Comparison of ENCODE assay signal across 1 cellular context in the genomic region with DNA sequence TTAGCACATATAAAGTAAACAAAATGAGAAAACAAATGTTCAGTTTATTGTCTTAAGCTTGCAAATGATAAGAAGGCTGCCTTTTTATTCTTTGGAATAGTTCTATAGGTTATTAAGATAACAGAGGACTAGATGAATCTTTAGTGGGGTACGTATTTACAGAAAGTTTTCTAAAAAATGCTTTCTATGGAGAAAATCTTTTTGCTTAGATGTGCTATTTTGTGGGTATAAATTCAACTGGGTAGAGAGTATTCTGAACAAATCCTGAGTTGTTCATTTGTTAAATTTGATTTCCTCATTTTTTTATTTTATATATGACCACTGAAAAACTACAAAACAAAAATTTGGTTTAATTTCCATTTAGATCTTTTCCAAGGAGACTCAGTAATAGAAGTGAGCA.
A peak's percentile ranks its signal among the peaks of the same experiment; 100 is the strongest.
TF ChIP-seq lines count a peak whose summit lies in the region.

No MANE protein-coding gene starts in this region.

TF ChIP-seq in HepG2, 621 proteins besides CTCF, POLR2A, EP300 and RAD21 (continued from another document):
- peak; percentile 10 to 62; a peak in 2 of 4 replicates for TF ChIP-seq MAFK (conservative IDR thresholded peaks at IDR 0.05 in 1 of 2, IDR thresholded peaks at IDR 0.05 in 1 of 2; ENCODE audit: low read length in 2 of 2)
